In the genomic region with DNA sequence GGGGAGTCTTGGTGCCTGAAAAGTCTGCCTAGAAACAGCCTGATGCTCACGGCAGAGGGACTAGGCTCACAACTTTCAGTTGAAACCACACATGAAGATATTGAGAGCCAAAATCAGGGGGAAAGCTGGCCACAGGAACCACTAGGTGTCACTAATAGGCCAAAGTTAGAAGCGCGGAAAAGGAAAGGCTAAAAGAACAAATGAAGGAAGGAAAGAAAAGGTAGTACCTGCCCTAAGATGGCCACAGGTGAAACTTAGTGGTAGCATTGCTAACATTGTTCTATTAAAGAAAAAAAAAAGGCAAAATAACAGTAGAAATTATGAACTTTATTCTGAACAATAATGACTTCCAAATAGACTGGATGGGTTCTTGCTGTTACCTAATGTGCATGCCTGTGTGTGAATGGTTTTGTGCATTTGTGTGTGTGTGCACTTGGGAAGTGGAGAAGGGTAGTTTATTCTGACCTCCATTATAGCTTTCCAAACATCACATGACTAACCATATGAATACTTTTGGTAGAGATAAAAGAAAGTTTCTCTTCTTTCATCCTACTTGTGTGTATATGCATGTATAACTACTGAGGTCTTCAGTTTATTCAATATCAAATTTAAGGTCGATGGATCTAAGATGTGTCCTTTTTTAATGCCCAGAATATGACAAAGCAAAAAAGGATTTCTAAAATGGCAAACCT, we compare ENCODE assay signal across 8 cellular contexts. TPM values are rescaled to one million over a fixed set of nuclear protein-coding genes. Genes with fewer than 3 reads are reported as not detected.
DNase-seq lines count a peak whose midpoint lies in the region; ATAC-seq and TF ChIP-seq lines count a peak whose summit lies in the region.

No MANE protein-coding gene starts in this region.

- 17 to 18% methylated on average over 4 of the region's 4 CpGs for WGBS in heart right ventricle, 2 donors

- TF ChIP-seq CTCF in PC-9 (conservative IDR thresholded peaks at IDR 0.05) (peak; percentile 78), heart right ventricle (IDR thresholded peaks at IDR 0.05) (peak; percentile 34 to 81 (median 69))

- H3K27me3 ChIP-seq in PC-9 (ENCODE audit: insufficient read depth, low read depth) (no peaks in the 10 kb centered on the region), heart right ventricle (no peaks in the 10 kb centered on the region), skeletal muscle satellite cell (ENCODE audit: control insufficient read depth, insufficient read depth, low read length) (no peaks in the 10 kb centered on the region)

- peak; percentile 51 for DNase-seq in Daoy (ENCODE audit: low read depth)
- DNase-seq in PC-9, result peak; percentile 37 to 40
- DNase-seq in activated gamma-delta T cell treated with anti-CD3 and anti-CD28 coated beads, Interleukin-2, amount 50 U/mL, for 16 hours (ENCODE audit: low read depth), result peak; percentile 23
- no peak for DNase-seq in heart right ventricle

- no TSS peak for BruUV-seq in PC-9 (replicated peaks; lab: Mats Ljungman, UMichigan)

- peaks cover 16% of the 10 kb centered on the region for H3K4me1 ChIP-seq in PC-9 (replicated peaks; ENCODE audit: insufficient read depth)
- peaks cover 0 to 17% (median 9%) of the 10 kb centered on the region in 9 donors for H3K4me1 ChIP-seq in heart right ventricle
- H3K4me1 ChIP-seq in skeletal muscle satellite cell (ENCODE audit: control insufficient read depth, insufficient read depth, low read length), result peaks cover 19% of the 10 kb centered on the region

- no peaks in the 10 kb centered on the region for H4K20me1 ChIP-seq in PC-9 (ENCODE audit: insufficient read depth)

- peak; percentile 13 for ATAC-seq in GM19468 (IDR thresholded peaks at IDR 0.05; ENCODE audit: extremely low read depth, unreplicated experiment)
- peak; percentile 30 for ATAC-seq in HG03565 (IDR thresholded peaks at IDR 0.05; ENCODE audit: unreplicated experiment)
- ATAC-seq in heart right ventricle, result peak in 1 of 8 donors; percentile 5
- ATAC-seq in GM19324 (IDR thresholded peaks at IDR 0.05; ENCODE audit: low FRiP score, unreplicated experiment), result no peak

- H3K27ac ChIP-seq in PC-9 (no peak overlapping the region), heart right ventricle (peak overlapping the region in 1 of 10 donors; percentile 3)

- H3K79me2 ChIP-seq in PC-9 (ENCODE audit: low read depth), result no peaks in the 10 kb centered on the region

- H3K4me2 ChIP-seq in PC-9 (no peak overlapping the region; the same call in 1 of the 2 replicates), skeletal muscle satellite cell (ENCODE audit: low read length) (no peak overlapping the region)

- peaks cover 29% of the 10 kb centered on the region for H3F3A ChIP-seq in PC-9 (ENCODE audit: insufficient read depth, low read depth)

- H3K9ac ChIP-seq in skeletal muscle satellite cell (ENCODE audit: low read depth, low read length), result peak overlapping the region; percentile 37

- no peak overlapping the region for H3K4me3 ChIP-seq in PC-9
- H3K4me3 ChIP-seq in heart right ventricle, result no peak overlapping the region
- H3K4me3 ChIP-seq in skeletal muscle satellite cell (ENCODE audit: low read length), result no peak overlapping the region

- H3K9me2 ChIP-seq in PC-9 (ENCODE audit: insufficient read depth), result no peaks in the 10 kb centered on the region

- POLR2A ChIA-PET in PC-9 (lab: Charles Lee; ENCODE audit: unreplicated experiment), result no interaction called here

- CTCF ChIA-PET in PC-9 (lab: Charles Lee), result interaction anchor here (0.8 to 1.5 kb wide), 2 partner anchors 137 to 307 kb away, joined by 3 to 5 read pairs; no protein-coding TSS in a partner anchor

- H3K36me3 ChIP-seq in PC-9 (ENCODE audit: low read depth) (no peaks in the 10 kb centered on the region), heart right ventricle (no peaks in the 10 kb centered on the region), skeletal muscle satellite cell (ENCODE audit: insufficient read depth, low read length) (no peaks in the 10 kb centered on the region)

- intact Hi-C loops in PC-9 (cut with micrococcal nuclease; ENCODE audit: unreplicated experiment) (loop anchor here (1.0 to 10.0 kb wide), 8 partner anchors 88 to 1533 kb away; partner anchors contain the start of genes ELL2 and RHOBTB3), heart right ventricle (cut with DNase I) (loop anchor here (1.0 to 10.0 kb wide), 15 partner anchors 88 to 958 kb away; partner anchors contain the start of genes RHOBTB3 (in 3 of the 10) and ELL2 (in 1 of the 10))

- H3K9me3 ChIP-seq in PC-9 (ENCODE audit: insufficient read depth, low read depth) (no peaks in the 10 kb centered on the region), heart right ventricle (no peaks in the 10 kb centered on the region), skeletal muscle satellite cell (replicated peaks; ENCODE audit: low read length) (no peaks in the 10 kb centered on the region)

- H2AFZ ChIP-seq in PC-9, result peak overlapping the region; percentile 30; the same call in 1 of the 2 replicates

RNA-seq across cellular contexts. Expression of gene RFESD, which starts 2.1 kb away (rescaled TPM):
- 2.3 and 6.8 TPM in 2 replicates for total RNA-seq in Daoy (2014; rRNA removed; shearing (Covaris generic))
- total RNA-seq in PC-9 (2021) (4.6 and 5.0 TPM in 2 replicates), heart right ventricle (1 to 10 TPM; 2.4 to 5.3 (median 3.8) TPM)
- 1 to 10 TPM; 4.0 to 4.6 TPM for polyA plus RNA-seq in heart right ventricle
- 1.7 and 1.8 TPM in 2 replicates for total RNA-seq in skeletal muscle satellite cell (2012; rRNA removed)

RNA-seq across cellular contexts. Expression of gene GPR150, which starts 24.6 kb away (rescaled TPM):
- total RNA-seq in Daoy (2014; rRNA removed; shearing (Covaris generic)), result 0.29 TPM in 1 of 2 replicates, not detected in the other
- 0.17 TPM in 1 of 2 replicates, not detected in the other for total RNA-seq in PC-9 (2021)
- under 1 TPM in 2 of 10 donors, not detected in 8; 0.10 to 0.12 TPM for total RNA-seq in heart right ventricle
- polyA plus RNA-seq in heart right ventricle, result under 1 TPM; 0.01 to 0.15 TPM
- 0.22 and 0.25 TPM in 2 replicates for total RNA-seq in skeletal muscle satellite cell (2012; rRNA removed)

RNA-seq across cellular contexts. Expression of gene SPATA9, which starts 38.3 kb away (rescaled TPM):
- 1.5 TPM in 1 of 2 replicates, not detected in the other for total RNA-seq in Daoy (2014; rRNA removed; shearing (Covaris generic))
- total RNA-seq in PC-9 (2021) (0.55 TPM in 1 of 2 replicates, not detected in the other), heart right ventricle (not detected)
- under 1 TPM; 0.13 to 0.59 TPM for polyA plus RNA-seq in heart right ventricle
- 0.25 TPM in 1 of 2 replicates, not detected in the other for total RNA-seq in skeletal muscle satellite cell (2012; rRNA removed)

Comparison
In these comparisons a context has a peak if more than half of its experiments do, and no peak if none do; other contexts are left out.
1. DNase-seq: peak in Daoy (single experiment), PC-9 (2 of 2) and activated gamma-delta T cell treated with anti-CD3 and anti-CD28 coated beads, Interleukin-2, amount 50 U/mL, for 16 hours (single experiment); none in heart right ventricle (0 of 2).